24 cellular contexts compared by ENCODE assay signal in the genomic region with DNA sequence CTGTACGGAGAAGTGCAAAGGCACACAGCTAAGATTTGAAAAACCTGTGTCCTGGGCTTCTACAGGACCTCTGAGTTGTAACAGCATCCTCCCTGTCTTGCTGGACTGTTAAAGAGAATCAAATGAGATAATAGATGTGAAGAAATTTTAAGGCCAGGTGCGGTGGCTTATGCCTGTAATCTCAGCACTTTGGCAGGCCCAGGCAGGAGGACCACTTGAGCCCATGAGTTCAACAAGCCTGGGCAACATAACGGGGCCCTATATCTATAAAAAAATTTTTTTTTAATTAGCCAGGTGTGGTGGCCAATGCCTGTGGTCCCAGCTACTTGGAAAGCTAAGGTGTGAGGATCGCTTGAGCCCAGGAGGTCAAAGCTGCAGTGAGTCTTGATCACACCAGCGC.
"Had no signal": no experiment of that assay in that cellular context is flagged by ENCODE, and none has a peak within 500 bp of the region (broad histone marks: within the 10 kb centered on the region; RNA-seq: fewer than 3 reads in every experiment).

No MANE protein-coding gene starts in this region.

- H3K4me1 ChIP-seq: colonic mucosa had no signal

- H3K27ac ChIP-seq: colonic mucosa, gastrocnemius medialis, heart right ventricle, neural progenitor cell, ovary, right atrium auricular region, sigmoid colon, skin epidermis, stomach, thoracic aorta, transverse colon had no signal

- H3K9ac ChIP-seq: neural progenitor cell had no signal

- H3K9me3 Mint-ChIP-seq: naive thymus-derived CD8-positive, alpha-beta T cell; neural progenitor cell; stimulated activated naive B cell treated with anti-CD40 and anti-IgM and Interleukin-4, amounts not matched to agents 10 μg/mL and 1 μg/mL and 100 μg/mL, for 72 hours had no signal

- H3K9me3 ChIP-seq: colonic mucosa, gastrocnemius medialis, heart right ventricle, mucosa of descending colon, ovary, right atrium auricular region, sigmoid colon, stomach, thoracic aorta, transverse colon had no signal

- H3K27me3 Mint-ChIP-seq: naive thymus-derived CD8-positive, alpha-beta T cell had no signal

- H3K36me3 ChIP-seq: colonic mucosa, gastrocnemius medialis, neural progenitor cell, ovary, right atrium auricular region, sigmoid colon, thoracic aorta, transverse colon had no signal

- H2AFZ ChIP-seq: neural progenitor cell had no signal

- ATAC-seq: esophagus mucosa; gastrocnemius medialis; heart right ventricle; mucosa of descending colon; naive thymus-derived CD8-positive, alpha-beta T cell; stimulated activated naive B cell treated with anti-CD40 and anti-IgM and Interleukin-4, amounts not matched to agents 10 μg/mL and 1 μg/mL and 100 μg/mL, for 72 hours had no signal

- H3K4me2 ChIP-seq: neural progenitor cell had no signal

- H3K36me3 Mint-ChIP-seq: naive thymus-derived CD8-positive, alpha-beta T cell; stimulated activated naive B cell treated with anti-CD40 and anti-IgM and Interleukin-4, amounts not matched to agents 10 μg/mL and 1 μg/mL and 100 μg/mL, for 72 hours had no signal

- DNase-seq: colonic mucosa; dermis blood vessel endothelial cell; effector CD4-positive, alpha-beta T cell; gastrocnemius medialis; heart right ventricle; hypothalamus; kidney glomerular epithelial cell; mucosa of descending colon; naive thymus-derived CD8-positive, alpha-beta T cell; nucleus accumbens; ovary; sigmoid colon; stimulated activated CD4-positive, alpha-beta T cell treated with anti-CD3 and anti-CD28 coated beads, Interleukin-2, amount 100 ng/mL, for 24 hours; stimulated activated CD4-positive, alpha-beta T cell treated with anti-CD3 and anti-CD28 coated beads, Interleukin-4, amount 100 ng/mL, for 4 hours; stimulated activated naive B cell treated with anti-CD40 and anti-IgM and Interleukin-4, amounts not matched to agents 10 μg/mL and 1 μg/mL and 100 μg/mL, for 72 hours; stomach; substantia nigra; transverse colon had no signal

- FAIRE-seq: islet of Langerhans had no signal

- H3K27ac Mint-ChIP-seq: neural progenitor cell; stimulated activated naive B cell treated with anti-CD40 and anti-IgM and Interleukin-4, amounts not matched to agents 10 μg/mL and 1 μg/mL and 100 μg/mL, for 72 hours had no signal

- H3K4me3 Mint-ChIP-seq: neural progenitor cell; stimulated activated naive B cell treated with anti-CD40 and anti-IgM and Interleukin-4, amounts not matched to agents 10 μg/mL and 1 μg/mL and 100 μg/mL, for 72 hours had no signal

- H3K4me3 ChIP-seq: colonic mucosa, gastrocnemius medialis, heart right ventricle, mucosa of descending colon, neural progenitor cell, ovary, right atrium auricular region, sigmoid colon, skin epidermis, stomach, thoracic aorta, transverse colon had no signal

- H3K27me3 ChIP-seq: colonic mucosa, gastrocnemius medialis, heart right ventricle, ovary, right atrium auricular region, sigmoid colon, stomach, transverse colon had no signal
